31 cellular contexts compared by ENCODE assay signal in genomic region chr7:139330333-139331030, GRCh38.
"Had no signal": no experiment of that assay in that cellular context is flagged by ENCODE, and none has a peak within 500 bp of the region (broad histone marks: within the 10 kb centered on the region; RNA-seq: fewer than 3 reads in every experiment).

No MANE protein-coding gene starts in this region.

- ATAC-seq: body of pancreas, foreskin keratinocyte, heart left ventricle, left colon, sciatic nerve, T-helper 17 cell, upper lobe of right lung had no signal

- H3K9me3 ChIP-seq: adrenal gland, body of pancreas, esophagus muscularis mucosa, heart left ventricle, neutrophil, suprapubic skin, tibial artery, upper lobe of right lung had no signal

- H3K27ac ChIP-seq: adrenal gland, body of pancreas, esophagus muscularis mucosa, foreskin keratinocyte, heart left ventricle, neutrophil, skin epidermis, suprapubic skin, tibial artery, upper lobe of right lung had no signal

- DNase-seq: activated CD4-positive, alpha-beta T cell treated with anti-CD3 and anti-CD28 coated beads for 4 hours; activated CD4-positive, alpha-beta T cell treated with anti-CD3 and anti-CD28 coated beads, Interleukin-2, amount 50 U/mL, for 4 hours; activated gamma-delta T cell; activated naive CD4-positive, alpha-beta T cell treated with anti-CD3 and anti-CD28 coated beads, Interleukin-2, amount 50 U/mL, for 16 hours; adrenal gland; aorta; body of pancreas; dermis blood vessel endothelial cell; effector CD4-positive, alpha-beta T cell; foreskin keratinocyte; heart left ventricle; hypothalamus; immature natural killer cell; kidney; left colon; mammary epithelial cell; naive B cell; nephron progenitor cell; retina; stimulated activated CD4-positive, alpha-beta T cell treated with anti-CD3 and anti-CD28 coated beads, Interleukin-12 subunit alpha, Interleukin-12 subunit beta, amount 100 ng/mL, for 4 hours; stimulated activated CD4-positive, alpha-beta T cell treated with anti-CD3 and anti-CD28 coated beads, Interleukin-4, amount 100 ng/mL, for 1 hour; T-helper 17 cell; tibial artery; upper lobe of right lung had no signal

- H3K9me3 Mint-ChIP-seq: immature natural killer cell, nephron progenitor cell had no signal

- H3K36me3 Mint-ChIP-seq: immature natural killer cell, naive B cell had no signal

- H3K27ac Mint-ChIP-seq: activated T-helper 1 cell treated with anti-CD3 and anti-CD28 coated beads, Interleukin-12 subunit alpha, Interleukin-12 subunit beta, Interleukin-2, Interleukin-4 antibody, amounts not matched to agents 30 ng/mL and 10 ng/mL and 1 ng/mL, durations not matched to agents 14 hours and 24 hours and 36 hours; immature natural killer cell; naive B cell; nephron progenitor cell; progenitor cell of endocrine pancreas; T-helper 17 cell had no signal

- H3K4me3 Mint-ChIP-seq: activated T-helper 1 cell treated with anti-CD3 and anti-CD28 coated beads, Interleukin-12 subunit alpha, Interleukin-12 subunit beta, Interleukin-2, Interleukin-4 antibody, amounts not matched to agents 30 ng/mL and 10 ng/mL and 1 ng/mL, durations not matched to agents 14 hours and 24 hours and 36 hours; immature natural killer cell; naive B cell; nephron progenitor cell; T-helper 17 cell had no signal

- H3K27me3 ChIP-seq: adrenal gland, body of pancreas, esophagus muscularis mucosa, foreskin keratinocyte, heart left ventricle, neutrophil, suprapubic skin, tibial artery, upper lobe of right lung had no signal

- H3K27me3 Mint-ChIP-seq: naive B cell, progenitor cell of endocrine pancreas, T-helper 17 cell had no signal
